Comparison of ENCODE assay signal across 19 cellular contexts in the genomic region with DNA sequence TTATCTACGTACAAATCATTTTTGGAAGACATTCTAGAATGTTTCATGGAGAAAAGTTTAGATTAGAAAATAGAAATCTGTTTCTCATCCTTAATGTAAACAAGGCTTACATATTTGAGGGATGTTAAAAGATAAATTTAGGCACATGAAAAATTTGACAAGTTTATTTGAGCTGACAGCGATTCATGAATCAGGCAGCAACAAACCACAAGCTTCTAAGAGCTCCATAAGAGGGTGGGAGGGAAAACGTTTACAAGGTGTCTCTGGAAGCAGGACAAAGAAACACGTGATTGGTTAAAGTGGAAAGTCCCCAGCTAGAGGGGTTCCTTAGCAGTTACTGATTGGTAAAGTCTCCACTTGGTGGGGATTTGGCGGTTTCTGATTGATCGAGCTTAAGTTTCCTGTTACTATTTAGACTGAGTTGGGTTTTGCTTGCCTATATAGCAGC.
A peak's percentile ranks its signal among the peaks of the same experiment; 100 is the strongest.
DNase-seq lines count a peak whose midpoint lies in the region; ATAC-seq, FAIRE-seq and TF ChIP-seq lines count a peak whose summit lies in the region.
"Had no signal": no experiment of that assay in that cellular context is flagged by ENCODE, and none has a peak within 500 bp of the region (broad histone marks: within the 10 kb centered on the region; RNA-seq: fewer than 3 reads in every experiment).

No MANE protein-coding gene starts in this region.

- DNase-seq in RCC 7860 (ENCODE audit: low spot score), result peak; percentile 60
- peak; percentile 51 to 92 for DNase-seq in fibroblast of lung (ENCODE audit: low read depth in 2 of 2)
- DNase-seq in SKM-1 (lab: John Stamatoyannopoulos, UW; ENCODE audit: unreplicated experiment), result no peak
- no peak for DNase-seq in MM.1S
- no peak for DNase-seq in NCI-H510A (lab: John Stamatoyannopoulos, UW)
- DNase-seq in NCI-H1048 (lab: John Stamatoyannopoulos, UW), result no peak
- DNase-seq: activated CD8-positive, alpha-beta memory T cell treated with anti-CD3 and anti-CD28 coated beads, Interleukin-2, amount 10 ng/mL, durations not matched to agents 7 days and 5 days; endodermal cell; left colon; NCI-H1436; NCI-H2171 treated with DMSO at 0.1 percent for 48 hours; NCI-H774; PC-9; T-helper 9 cell had no signal

- H3K9me3 ChIP-seq in fibroblast of lung (ENCODE audit: control insufficient read depth, insufficient read depth, low read depth, low read length) (no peaks in the 10 kb centered on the region), MM.1S (replicated peaks; ENCODE audit: insufficient read depth, low read length) (no peaks in the 10 kb centered on the region)
- H3K9me3 ChIP-seq: HAP-1, thoracic aorta had no signal

- H2AFZ ChIP-seq in fibroblast of lung (ENCODE audit: low read length) (no peak overlapping the region), MM.1S (ENCODE audit: low read length) (no peak overlapping the region)
- H2AFZ ChIP-seq: PC-9 had no signal

- FAIRE-seq in RCC 7860 (lab: Jason Lieb, UNC), result peak; percentile 78
- FAIRE-seq: frontal cortex had no signal

- H3K4me1 ChIP-seq in fibroblast of lung (ENCODE audit: control insufficient read depth, extremely low read depth, insufficient read depth, low read length), result peaks cover 12% of the 10 kb centered on the region
- H3K4me1 ChIP-seq in rectal smooth muscle tissue (ENCODE audit: control insufficient read depth, insufficient read depth, low read length), result peaks cover 10% of the 10 kb centered on the region
- no peaks in the 10 kb centered on the region for H3K4me1 ChIP-seq in MM.1S (ENCODE audit: low read length)
- H3K4me1 ChIP-seq: HAP-1 had no signal

- H3K4me2 ChIP-seq in fibroblast of lung (ENCODE audit: extremely low read depth, insufficient read depth, low read length) (no peak overlapping the region), MM.1S (ENCODE audit: low read depth, low read length) (no peak overlapping the region)
- H3K4me2 ChIP-seq: PC-9 had no signal

- TF ChIP-seq CTCF in fibroblast of lung (conservative IDR thresholded peaks at IDR 0.05 in 1 of 2, IDR thresholded peaks at IDR 0.05 in 1 of 2; ENCODE audit: low read depth in 1 of 2, low read length in 2 of 2), result no peak
- no peak for TF ChIP-seq CTCF in MM.1S (IDR thresholded peaks at IDR 0.05; ENCODE audit: low read length)

- no peaks in the 10 kb centered on the region for H3F3A ChIP-seq in MM.1S (ENCODE audit: insufficient read depth, low read length)

- peak; percentile 45 for ATAC-seq in GM18861 (IDR thresholded peaks at IDR 0.05; ENCODE audit: unreplicated experiment)
- ATAC-seq: activated CD8-positive, alpha-beta memory T cell treated with anti-CD3 and anti-CD28 coated beads, Interleukin-2, amount 10 ng/mL, durations not matched to agents 7 days and 5 days; left colon had no signal

- H3K27ac ChIP-seq in fibroblast of lung (ENCODE audit: insufficient read depth, low read length), result no peak overlapping the region
- peak overlapping the region; percentile 63 for H3K27ac ChIP-seq in rectal smooth muscle tissue (ENCODE audit: low read depth, low read length)
- no peak overlapping the region for H3K27ac ChIP-seq in MM.1S (ENCODE audit: low read length)
- H3K27ac ChIP-seq: PC-9 had no signal

- H4K20me1 ChIP-seq in fibroblast of lung (ENCODE audit: control insufficient read depth, extremely low read depth, insufficient read depth, low read length) (no peaks in the 10 kb centered on the region), MM.1S (ENCODE audit: insufficient read depth, low read length) (no peaks in the 10 kb centered on the region)

- no peak overlapping the region for H3K4me3 ChIP-seq in fibroblast of lung (replicated peaks in 1 of 4; ENCODE audit: control extremely low read depth in 1 of 4, insufficient read depth in 1 of 4, low read depth in 3 of 4, low read length in 4 of 4)
- no peak overlapping the region for H3K4me3 ChIP-seq in rectal smooth muscle tissue (ENCODE audit: low read length)
- no peak overlapping the region for H3K4me3 ChIP-seq in MM.1S (ENCODE audit: low read length)
- H3K4me3 ChIP-seq: HAP-1, PC-9, thoracic aorta had no signal

- no peaks in the 10 kb centered on the region for H3K36me3 ChIP-seq in fibroblast of lung (ENCODE audit: control insufficient read depth, insufficient read depth, low read length)
- no peaks in the 10 kb centered on the region for H3K36me3 ChIP-seq in rectal smooth muscle tissue (ENCODE audit: control insufficient read depth, insufficient read depth, low read length)
- no peaks in the 10 kb centered on the region for H3K36me3 ChIP-seq in MM.1S (replicated peaks; ENCODE audit: insufficient read depth, low read length)
- H3K36me3 ChIP-seq: HAP-1, thoracic aorta had no signal

- H3K9ac ChIP-seq in fibroblast of lung (ENCODE audit: insufficient read depth, low read length), result no peak overlapping the region
- no peak overlapping the region for H3K9ac ChIP-seq in rectal smooth muscle tissue (ENCODE audit: low read length)
- no peak overlapping the region for H3K9ac ChIP-seq in MM.1S (ENCODE audit: low read length)

- no peaks in the 10 kb centered on the region for H3K27me3 ChIP-seq in fibroblast of lung (ENCODE audit: control insufficient read depth, insufficient read depth, low read length)
- H3K27me3 ChIP-seq in rectal smooth muscle tissue (ENCODE audit: control insufficient read depth, insufficient read depth, low read length), result no peaks in the 10 kb centered on the region
- H3K27me3 ChIP-seq in MM.1S (replicated peaks; ENCODE audit: insufficient read depth, low read length), result no peaks in the 10 kb centered on the region

- H3K79me2 ChIP-seq in fibroblast of lung (ENCODE audit: control insufficient read depth, insufficient read depth, low read length) (no peaks in the 10 kb centered on the region), MM.1S (ENCODE audit: low read length) (no peaks in the 10 kb centered on the region)

- H3K9me2 ChIP-seq in MM.1S (replicated peaks; ENCODE audit: insufficient read depth, low read length), result no peaks in the 10 kb centered on the region

Comparison
In these comparisons a context has a peak if more than half of its experiments do, and no peak if none do; other contexts are left out.
1. DNase-seq: peak in RCC 7860 (single experiment) and fibroblast of lung (2 of 2); none in SKM-1 (single experiment), MM.1S (single experiment), NCI-H510A (single experiment) and NCI-H1048 (single experiment).